11 cellular contexts compared by ENCODE assay signal in the genomic region with DNA sequence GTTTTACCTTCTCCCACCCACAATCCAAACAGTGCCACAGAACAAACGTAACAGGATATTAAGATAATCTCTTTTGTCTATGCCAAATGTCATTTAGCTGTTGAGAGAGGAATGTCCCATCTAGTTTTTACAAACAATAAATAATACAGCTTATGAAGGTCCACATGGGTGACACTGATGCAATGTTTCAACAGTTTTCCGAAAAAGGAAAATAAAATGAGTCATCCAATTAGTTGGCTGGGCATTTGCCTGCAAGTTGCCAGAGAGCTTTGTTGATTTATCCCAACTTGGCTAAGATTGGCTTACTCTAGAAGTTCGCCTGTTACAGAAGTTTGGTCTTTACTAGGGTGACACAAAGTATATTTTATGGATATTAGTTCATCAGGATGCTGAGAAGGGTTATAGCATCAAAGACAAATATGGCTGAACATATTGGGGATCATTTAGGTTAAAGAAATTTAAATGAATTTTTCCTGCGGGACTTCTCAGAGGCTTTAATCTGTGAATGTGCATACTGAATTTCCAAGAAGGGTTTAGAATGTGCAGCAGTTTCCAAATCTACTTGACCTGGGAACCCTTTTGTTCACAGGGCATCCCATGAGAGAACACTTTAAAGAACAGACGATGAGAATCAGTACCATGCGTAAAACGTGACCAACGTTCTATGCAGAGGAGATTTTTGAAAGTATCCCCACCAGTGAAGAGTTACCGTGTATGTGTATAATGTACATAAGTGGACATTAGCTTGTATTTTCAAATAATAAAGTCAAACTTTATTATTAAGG.
DNase-seq lines count a peak whose midpoint lies in the region; ATAC-seq and TF ChIP-seq lines count a peak whose summit lies in the region.
"Had no signal": no experiment of that assay in that cellular context is flagged by ENCODE, and none has a peak within 500 bp of the region (broad histone marks: within the 10 kb centered on the region; RNA-seq: fewer than 3 reads in every experiment).

No MANE protein-coding gene starts in this region.

- no peaks in the 10 kb centered on the region for H3K27me3 ChIP-seq in brain microvascular endothelial cell (replicated peaks)
- no peaks in the 10 kb centered on the region for H3K27me3 ChIP-seq in tibial artery
- H3K27me3 ChIP-seq: upper lobe of left lung had no signal

- no peaks in the 10 kb centered on the region for H3K9me3 ChIP-seq in tibial artery
- H3K9me3 ChIP-seq: HAP-1, upper lobe of left lung had no signal

- H3K36me3 Mint-ChIP-seq in activated CD4-positive, alpha-beta memory T cell treated with anti-CD3 and anti-CD28 coated beads, Interleukin-2, amount 10 ng/mL, durations not matched to agents 7 days and 5 days (ENCODE audit: low read depth) = peaks cover 5% of the 10 kb centered on the region
- H3K36me3 Mint-ChIP-seq in activated CD4-positive, alpha-beta memory T cell treated with anti-CD3 and anti-CD28 coated beads for 36 hours = no peaks in the 10 kb centered on the region
- H3K36me3 Mint-ChIP-seq in Calu3 (ENCODE audit: insufficient read depth, unreplicated experiment) = no peaks in the 10 kb centered on the region

- ATAC-seq in GM21515 (IDR thresholded peaks at IDR 0.05; ENCODE audit: unreplicated experiment) = no peak

- H3K27me3 Mint-ChIP-seq in activated CD4-positive, alpha-beta memory T cell treated with anti-CD3 and anti-CD28 coated beads, Interleukin-2, amount 10 ng/mL, durations not matched to agents 7 days and 5 days = no peaks in the 10 kb centered on the region
- peaks cover 1% of the 10 kb centered on the region for H3K27me3 Mint-ChIP-seq in activated CD4-positive, alpha-beta memory T cell treated with anti-CD3 and anti-CD28 coated beads for 36 hours
- H3K27me3 Mint-ChIP-seq in Calu3 (ENCODE audit: unreplicated experiment) = peaks cover 30% of the 10 kb centered on the region

- H3K27ac Mint-ChIP-seq in activated CD4-positive, alpha-beta memory T cell treated with anti-CD3 and anti-CD28 coated beads, Interleukin-2, amount 10 ng/mL, durations not matched to agents 7 days and 5 days = peak overlapping the region; percentile 63
- H3K27ac Mint-ChIP-seq in activated CD4-positive, alpha-beta memory T cell treated with anti-CD3 and anti-CD28 coated beads for 36 hours = no peak overlapping the region
- no peak overlapping the region for H3K27ac Mint-ChIP-seq in Calu3 (ENCODE audit: unreplicated experiment)

- peaks cover 41% of the 10 kb centered on the region for H3K4me1 Mint-ChIP-seq in activated CD4-positive, alpha-beta memory T cell treated with anti-CD3 and anti-CD28 coated beads, Interleukin-2, amount 10 ng/mL, durations not matched to agents 7 days and 5 days
- peaks cover 11% of the 10 kb centered on the region for H3K4me1 Mint-ChIP-seq in activated CD4-positive, alpha-beta memory T cell treated with anti-CD3 and anti-CD28 coated beads for 36 hours (ENCODE audit: low read depth)
- no peaks in the 10 kb centered on the region for H3K4me1 Mint-ChIP-seq in Calu3 (ENCODE audit: low read depth, unreplicated experiment)

- in situ Hi-C loops in brain microvascular endothelial cell (cut with HindIII; ENCODE audit: low pct_ligation_motif_present, low sequenced_read_pairs) = no loop called here

- DNase-seq in activated CD4-positive, alpha-beta memory T cell treated with anti-CD3 and anti-CD28 coated beads, Interleukin-2, amount 10 ng/mL, durations not matched to agents 7 days and 5 days = no peak
- no peak for DNase-seq in activated CD4-positive, alpha-beta memory T cell treated with anti-CD3 and anti-CD28 coated beads for 36 hours
- peak; percentile 66 for DNase-seq in brain microvascular endothelial cell
- DNase-seq in inferior parietal cortex (ENCODE audit: extremely low spot score) = peak; percentile 59
- DNase-seq in tibial artery = peak; percentile 40 to 67
- DNase-seq in cerebellar cortex (ENCODE audit: low spot score) = no peak
- DNase-seq in Calu3 = no peak
- DNase-seq: upper lobe of left lung had no signal

- BruUV-seq in Calu3 (replicated peaks; lab: Mats Ljungman, UMichigan) = no TSS peak

- H3K4me1 ChIP-seq in tibial artery = peaks cover 0 to 45% (median 34%) of the 10 kb centered on the region in 4 donors
- H3K4me1 ChIP-seq: HAP-1 had no signal

- peaks cover 9% of the 10 kb centered on the region for H3K9me3 Mint-ChIP-seq in activated CD4-positive, alpha-beta memory T cell treated with anti-CD3 and anti-CD28 coated beads, Interleukin-2, amount 10 ng/mL, durations not matched to agents 7 days and 5 days
- no peaks in the 10 kb centered on the region for H3K9me3 Mint-ChIP-seq in activated CD4-positive, alpha-beta memory T cell treated with anti-CD3 and anti-CD28 coated beads for 36 hours
- peaks cover 9% of the 10 kb centered on the region for H3K9me3 Mint-ChIP-seq in Calu3 (ENCODE audit: low read depth, unreplicated experiment)

- H3K4me3 ChIP-seq in brain microvascular endothelial cell (ENCODE audit: low read depth, low read length) (no peak overlapping the region), tibial artery (no peak overlapping the region)
- H3K4me3 ChIP-seq: HAP-1, skin epidermis, upper lobe of left lung had no signal

- CTCF ChIA-PET in activated CD4-positive, alpha-beta memory T cell treated with anti-CD3 and anti-CD28 coated beads, Interleukin-2, amount 10 ng/mL, durations not matched to agents 7 days and 5 days (lab: Charles Lee) = no interaction called here
- CTCF ChIA-PET in activated CD4-positive, alpha-beta memory T cell treated with anti-CD3 and anti-CD28 coated beads for 36 hours (lab: Charles Lee) = interaction anchor here (1.4 kb wide), 1 partner anchor 48 kb away, joined by 4 read pairs; no protein-coding TSS in a partner anchor
- CTCF ChIA-PET in Calu3 (lab: Charles Lee) = interaction anchor here (0.6 kb wide), 1 partner anchor 10 kb away, joined by 6 read pairs; no protein-coding TSS in a partner anchor

- H3K27ac ChIP-seq in brain microvascular endothelial cell = peak overlapping the region; percentile 87
- peak overlapping the region; percentile 70 for H3K27ac ChIP-seq in tibial artery

- intact Hi-C loops in activated CD4-positive, alpha-beta memory T cell treated with anti-CD3 and anti-CD28 coated beads for 36 hours (cut with micrococcal nuclease) = loop anchor here (2.0 kb wide), 1 partner anchor 47 kb away; no protein-coding TSS in a partner anchor
- intact Hi-C loops in tibial artery (cut with DNase I; ENCODE audit: low total_unique reads) = loop anchor here (5.0 kb wide), 1 partner anchor 73 kb away; a partner anchor contains a TSS
- intact Hi-C loops in Calu3 (cut with micrococcal nuclease; ENCODE audit: unreplicated experiment) = loop anchor here (1.0 kb wide), 1 partner anchor 19 kb away; no protein-coding TSS in a partner anchor

- TF ChIP-seq CTCF in brain microvascular endothelial cell (IDR thresholded peaks at IDR 0.05; ENCODE audit: low read depth, low read length, missing control alignments) = no peak
- TF ChIP-seq CTCF in tibial artery (IDR thresholded peaks at IDR 0.05) = no peak
- no peak for TF ChIP-seq CTCF in Calu3 (IDR thresholded peaks at IDR 0.05; ENCODE audit: unreplicated experiment)

- POLR2A ChIA-PET in activated CD4-positive, alpha-beta memory T cell treated with anti-CD3 and anti-CD28 coated beads, Interleukin-2, amount 10 ng/mL, durations not matched to agents 7 days and 5 days (lab: Charles Lee) = interaction anchor here (1.5 kb wide), 1 partner anchor 47 kb away, joined by 6 read pairs; no protein-coding TSS in a partner anchor
- POLR2A ChIA-PET in activated CD4-positive, alpha-beta memory T cell treated with anti-CD3 and anti-CD28 coated beads for 36 hours (lab: Charles Lee) = no interaction called here

- no peak overlapping the region for H3K4me3 Mint-ChIP-seq in activated CD4-positive, alpha-beta memory T cell treated with anti-CD3 and anti-CD28 coated beads, Interleukin-2, amount 10 ng/mL, durations not matched to agents 7 days and 5 days
- H3K4me3 Mint-ChIP-seq in activated CD4-positive, alpha-beta memory T cell treated with anti-CD3 and anti-CD28 coated beads for 36 hours = no peak overlapping the region
- H3K4me3 Mint-ChIP-seq in Calu3 (ENCODE audit: low read depth, unreplicated experiment) = no peak overlapping the region

- H3K36me3 ChIP-seq in brain microvascular endothelial cell (replicated peaks) (no peaks in the 10 kb centered on the region), tibial artery (no peaks in the 10 kb centered on the region)
- H3K36me3 ChIP-seq: HAP-1, upper lobe of left lung had no signal

Comparison
In these comparisons a context has a peak if more than half of its experiments do, and no peak if none do; other contexts are left out.
1. DNase-seq: peak in brain microvascular endothelial cell (single experiment), inferior parietal cortex (single experiment) and tibial artery (2 of 2); none in activated CD4-positive, alpha-beta memory T cell treated with anti-CD3 and anti-CD28 coated beads, Interleukin-2, amount 10 ng/mL, durations not matched to agents 7 days and 5 days (single experiment), activated CD4-positive, alpha-beta memory T cell treated with anti-CD3 and anti-CD28 coated beads for 36 hours (single experiment), cerebellar cortex (single experiment) and Calu3 (single experiment).